ENCODE assay signal across 8 cellular contexts in genomic region chr22:10741776-10742630, GRCh38.
DNase-seq lines count a peak whose midpoint lies in the region; ATAC-seq and TF ChIP-seq lines count a peak whose summit lies in the region.
"Not testable (repeated sequence)": the region's sequence is repeated elsewhere in the genome, so short reads cannot be mapped to it uniquely, and the experiment has no call there.

No MANE protein-coding gene starts in this region.

- not testable (repeated sequence) for TF ChIP-seq POLR2A in right lobe of liver (IDR thresholded peaks at IDR 0.05)

- not testable (repeated sequence) for TF ChIP-seq CTCF in CD14-positive monocyte (IDR thresholded peaks at IDR 0.05); GM13977 (IDR thresholded peaks at IDR 0.05; ENCODE audit: extremely low read depth, insufficient read depth, missing control alignments); endodermal cell (conservative IDR thresholded peaks at IDR 0.05); right lobe of liver (IDR thresholded peaks at IDR 0.05); osteocyte (IDR thresholded peaks at IDR 0.05); upper lobe of right lung (IDR thresholded peaks at IDR 0.05)

- H3K36me3 ChIP-seq in endodermal cell (ENCODE audit: control insufficient read depth, insufficient read depth, low read length); right lobe of liver; upper lobe of right lung: not testable (repeated sequence)

- ATAC-seq in T-cell (replicated peaks in 1 of 4) (peak in 3 of 4 experiments; percentile 29 to 42 (median 32)), right cardiac atrium (peak; percentile 47 to 73), right lobe of liver (peak in 2 of 4 donors; percentile 20 to 66), upper lobe of right lung (peak; percentile 68)

- H3K27me3 ChIP-seq in endodermal cell (ENCODE audit: control insufficient read depth, insufficient read depth, low read length, poor library complexity, severe bottlenecking); right cardiac atrium (ENCODE audit: control insufficient read depth, insufficient read depth); right lobe of liver; upper lobe of right lung: not testable (repeated sequence)

- intact Hi-C loops in CD14-positive monocyte (cut with micrococcal nuclease); right cardiac atrium (cut with DNase I); right lobe of liver (cut with DNase I); upper lobe of right lung (cut with DNase I): not testable (repeated sequence)

- peak overlapping the region; percentile 32 for H3K4me3 ChIP-seq in endodermal cell (ENCODE audit: low read length)
- H3K4me3 ChIP-seq in right cardiac atrium (ENCODE audit: low read length); right lobe of liver; upper lobe of right lung: not testable (repeated sequence)

- CTCF ChIA-PET in T-cell (lab: Charles Lee), result not testable (repeated sequence)

- not testable (repeated sequence) for H3K27me3 Mint-ChIP-seq in CD14-positive monocyte (ENCODE audit: low read depth in 3 of 3); T-cell; endodermal cell (ENCODE audit: insufficient read depth); osteocyte (ENCODE audit: unreplicated experiment)

- not testable (repeated sequence) for H3K27ac Mint-ChIP-seq in CD14-positive monocyte; T-cell; endodermal cell; osteocyte (ENCODE audit: unreplicated experiment)

- H3K4me3 Mint-ChIP-seq in CD14-positive monocyte; T-cell; endodermal cell; osteocyte (ENCODE audit: unreplicated experiment): not testable (repeated sequence)

- peaks cover 68% of the 10 kb centered on the region for H3K9me3 ChIP-seq in endodermal cell (ENCODE audit: control insufficient read depth, low read length)
- H3K9me3 ChIP-seq in right cardiac atrium (ENCODE audit: control insufficient read depth, low read length); right lobe of liver; upper lobe of right lung: not testable (repeated sequence)

- WGBS in endodermal cell (ENCODE audit: insufficient coverage in 1 of 2, insufficient read length in 1 of 2), 2 experiments, result 86% methylated on average over 60 to 75 of the region's 76 CpGs
- 63% methylated on average over 76 of the region's 76 CpGs for WGBS in right cardiac atrium
- WGBS in right lobe of liver (ENCODE audit: insufficient coverage, low coverage, low lambda C conversion rate, missing lambda C conversion rate), result 67% methylated on average over 57 of the region's 76 CpGs

- H3K36me3 Mint-ChIP-seq in CD14-positive monocyte; T-cell; osteocyte (ENCODE audit: unreplicated experiment): not testable (repeated sequence)
- peaks cover 11% of the 10 kb centered on the region for H3K36me3 Mint-ChIP-seq in endodermal cell (ENCODE audit: low read depth)

- H3K27ac ChIP-seq in endodermal cell (ENCODE audit: low read depth, low read length); right cardiac atrium (ENCODE audit: low read length); right lobe of liver; upper lobe of right lung: not testable (repeated sequence)

- not testable (repeated sequence) for H3K9ac ChIP-seq in endodermal cell (ENCODE audit: extremely low read depth, low read length, poor library complexity, severe bottlenecking)

- not testable (repeated sequence) for H3K4me1 Mint-ChIP-seq in CD14-positive monocyte; T-cell; endodermal cell; osteocyte (ENCODE audit: unreplicated experiment)

- not testable (repeated sequence) for H3K4me1 ChIP-seq in endodermal cell (ENCODE audit: control insufficient read depth, insufficient read depth, low read length); right cardiac atrium (ENCODE audit: control insufficient read depth, insufficient read depth, low read length); right lobe of liver; upper lobe of right lung

- H3K9me3 Mint-ChIP-seq in CD14-positive monocyte (peaks cover 28 to 64% (median 58%) of the 10 kb centered on the region in 7 donors), T-cell (peaks cover 45 to 57% (median 54%) of the 10 kb centered on the region in 3 donors), endodermal cell (peaks cover 80% of the 10 kb centered on the region), osteocyte (ENCODE audit: unreplicated experiment) (peaks cover 44% of the 10 kb centered on the region)

- POLR2A ChIA-PET in T-cell (lab: Charles Lee), result not testable (repeated sequence)

- DNase-seq in CD14-positive monocyte (ENCODE audit: low spot score), result peak; percentile 57
- peak; percentile 27 for DNase-seq in GM13977 (ENCODE audit: low spot score)
- DNase-seq in T-cell, upper lobe of right lung: not testable (repeated sequence)
- DNase-seq in endodermal cell, result peak; percentile 36
- peak; percentile 10 to 63 (median 54) for DNase-seq in right cardiac atrium
- DNase-seq in right lobe of liver, result peak in 2 of 3 donors; percentile 27 to 57
- peak; percentile 90 for DNase-seq in osteocyte (ENCODE audit: extremely low spot score, unreplicated experiment)

- in situ Hi-C loops in GM13977 (cut with MboI; ENCODE audit: low pct_unique_long_range_greater_than_20kb, low sequenced_read_pairs, unreplicated experiment), result not testable (repeated sequence)
